In genomic region chr17:51487947-51488346, GRCh38 we compare ENCODE assay signal across 9 cellular contexts.
DNase-seq lines count a peak whose midpoint lies in the region; ATAC-seq and TF ChIP-seq lines count a peak whose summit lies in the region.
"Had no signal": no experiment of that assay in that cellular context is flagged by ENCODE, and none has a peak within 500 bp of the region (broad histone marks: within the 10 kb centered on the region; RNA-seq: fewer than 3 reads in every experiment).

No MANE protein-coding gene starts in this region.

- BruUV-seq in HCT116 (replicated peaks; lab: Mats Ljungman, UMichigan) = no TSS peak

- H3K36me3 ChIP-seq in HCT116 (ENCODE audit: control insufficient read depth in 1 of 2, insufficient read depth in 2 of 2, low read length in 2 of 2) (no peaks in the 10 kb centered on the region), gastrocnemius medialis (no peaks in the 10 kb centered on the region)

- peak; percentile 100 for ATAC-seq in HCT116
- ATAC-seq in gastrocnemius medialis = no peak
- ATAC-seq in natural killer cell = no peak
- ATAC-seq in GM19324 (IDR thresholded peaks at IDR 0.05; ENCODE audit: low FRiP score, unreplicated experiment) = no peak
- ATAC-seq: Right ventricle myocardium inferior had no signal

- H3K4me3 ChIP-seq in HCT116 (replicated peaks in 1 of 2; ENCODE audit: low read depth in 1 of 2, low read length in 2 of 2) (peak overlapping the region in 1 of 2 experiments; percentile 5; a peak in 1 of 4 replicates), gastrocnemius medialis (no peak overlapping the region)

- TF ChIP-seq POLR2A in HCT116 (IDR thresholded peaks at IDR 0.05; ENCODE audit: borderline replicate concordance, extremely low read depth, insufficient read depth, insufficient read length) = no peak
- TF ChIP-seq POLR2A in gastrocnemius medialis (IDR thresholded peaks at IDR 0.05) = no peak

- H3K9me3 Mint-ChIP-seq in natural killer cell = no peaks in the 10 kb centered on the region

- POLR2A ChIA-PET in HCT116 (lab: Charles Lee) = no interaction called here

- peaks cover 0 to 5% of the 10 kb centered on the region in 2 donors for H3K4me1 Mint-ChIP-seq in natural killer cell

- H3K9me2 ChIP-seq in HCT116 (ENCODE audit: insufficient read depth) = no peaks in the 10 kb centered on the region

- no peaks in the 10 kb centered on the region for H3K9me3 ChIP-seq in HCT116 (ENCODE audit: control insufficient read depth in 1 of 2, insufficient read depth in 1 of 2, low read depth in 1 of 2, low read length in 2 of 2)
- no peaks in the 10 kb centered on the region for H3K9me3 ChIP-seq in gastrocnemius medialis

- H2AFZ ChIP-seq in HCT116 (ENCODE audit: low read depth, low read length, poor library complexity, severe bottlenecking) = peak overlapping the region; percentile 96

- no peak overlapping the region for H3K9ac ChIP-seq in HCT116 (ENCODE audit: low read length)

- intact Hi-C loops in HCT116 (cut with micrococcal nuclease) (no loop called here), gastrocnemius medialis (cut with DNase I; ENCODE audit: low total_unique reads) (no loop called here), natural killer cell (cut with micrococcal nuclease) (no loop called here)

- TF ChIP-seq RAD21 in HCT116 (IDR thresholded peaks at IDR 0.05; ENCODE audit: low read depth) = peak; percentile 39

- DNase-seq in CD1c-positive myeloid dendritic cell (ENCODE audit: extremely low spot score) (peak; percentile 9), HCT116 (ENCODE audit: low read depth, low spot score) (peak; percentile 77), iPS-NIHi11 (ENCODE audit: low spot score) (peak; percentile 58), gastrocnemius medialis (no peak), natural killer cell (no peak), NCI-H1694 (lab: John Stamatoyannopoulos, UW) (no peak)
- peak; percentile 18 to 26 for DNase-seq in activated CD4-positive, alpha-beta T cell treated with anti-CD3 and anti-CD28 coated beads for 4 hours

- H4K20me1 ChIP-seq in HCT116 (ENCODE audit: insufficient read depth) = no peaks in the 10 kb centered on the region

- no peak overlapping the region for H3K27ac Mint-ChIP-seq in natural killer cell

- in situ Hi-C loops in gastrocnemius medialis (cut with MboI; ENCODE audit: low sequenced_read_pairs in 4 of 4) = loop anchor here in 1 of 4 donors (25.0 kb wide), 1 partner anchor 101 kb away; no protein-coding TSS in a partner anchor

- peaks cover 0 to 9% of the 10 kb centered on the region in 2 experiments; a peak in 2 of 4 replicates for H3K4me1 ChIP-seq in HCT116 (ENCODE audit: control insufficient read depth in 1 of 2, insufficient read depth in 2 of 2, low read length in 2 of 2)
- H3K4me1 ChIP-seq in gastrocnemius medialis = no peaks in the 10 kb centered on the region

- TF ChIP-seq CTCF in HCT116 (IDR thresholded peaks at IDR 0.05 in 2 of 3, conservative IDR thresholded peaks at IDR 0.05 in 1 of 3; ENCODE audit: borderline replicate concordance in 1 of 3, insufficient read depth in 1 of 3, low read depth in 2 of 3, low read length in 2 of 3) (peak; percentile 49 to 93 (median 85); a peak in 5 of 6 replicates), gastrocnemius medialis (IDR thresholded peaks at IDR 0.05 in 4 of 5, conservative IDR thresholded peaks at IDR 0.05 in 1 of 5) (no peak), natural killer cell (IDR thresholded peaks at IDR 0.05) (no peak)

- H3K36me3 Mint-ChIP-seq in natural killer cell = no peaks in the 10 kb centered on the region

- peaks cover 12 to 31% of the 10 kb centered on the region in 2 donors for H3K27me3 Mint-ChIP-seq in natural killer cell (ENCODE audit: low read depth in 2 of 2)

- peak overlapping the region; percentile 48 for H3K4me2 ChIP-seq in HCT116 (ENCODE audit: low read length)

- no peak overlapping the region for H3K4me3 Mint-ChIP-seq in natural killer cell

- H3K27ac ChIP-seq in HCT116 (ENCODE audit: low read depth, low read length) = no peak overlapping the region
- H3K27ac ChIP-seq in gastrocnemius medialis = no peak overlapping the region

- no peaks in the 10 kb centered on the region for H3K27me3 ChIP-seq in HCT116 (ENCODE audit: insufficient read depth, low read length)
- H3K27me3 ChIP-seq in gastrocnemius medialis = no peaks in the 10 kb centered on the region

- H3K79me2 ChIP-seq in HCT116 (ENCODE audit: insufficient read depth, low read length) = no peaks in the 10 kb centered on the region

- CTCF ChIA-PET in HCT116 (lab: Charles Lee) = interaction anchor here (0.6 to 2.5 kb wide), 30 partner anchors 9 to 275 kb away, joined by 3 to 37 read pairs (median 4); no protein-coding TSS in a partner anchor

- RAD21 ChIA-PET in HCT116 (lab: Charles Lee; ENCODE audit: low non-redundant PET in 1 of 2, low total read pairs in 2 of 2, uncharacterized antibody in 2 of 2, unreplicated experiment in 2 of 2) = interaction anchor here in 1 of 2 experiments (0.7 kb wide), 1 partner anchor 153 kb away, joined by 3 read pairs; no protein-coding TSS in a partner anchor

TF ChIP-seq in HCT116, 20 proteins besides CTCF, POLR2A, EP300 and RAD21:
- TF ChIP-seq EGR1 (IDR thresholded peaks at IDR 0.05; ENCODE audit: low read depth) (peak; percentile 59; the same call in 1 of the 2 replicates), SIN3A (IDR thresholded peaks at IDR 0.05; ENCODE audit: low read depth) (no peak), EZH2phosphoT487 (IDR thresholded peaks at IDR 0.05; ENCODE audit: borderline replicate concordance) (no peak), ZFX (IDR thresholded peaks at IDR 0.05) (no peak), SRF (IDR thresholded peaks at IDR 0.05; ENCODE audit: low read depth) (no peak), CBX3 (IDR thresholded peaks at IDR 0.05; ENCODE audit: low read depth) (peak; percentile 76; the same call in 1 of the 2 replicates), MAX (IDR thresholded peaks at IDR 0.05) (peak; percentile 47)

Comparison
In these comparisons a context has a peak if more than half of its experiments do, and no peak if none do; other contexts are left out.
1. DNase-seq: peak in CD1c-positive myeloid dendritic cell (single experiment), HCT116 (single experiment), activated CD4-positive, alpha-beta T cell treated with anti-CD3 and anti-CD28 coated beads for 4 hours (2 of 2) and iPS-NIHi11 (single experiment); none in gastrocnemius medialis (0 of 2), natural killer cell (single experiment) and NCI-H1694 (single experiment).
2. CTCF ChIP-seq: peak in HCT116 (3 of 3); none in gastrocnemius medialis (0 of 5) and natural killer cell (single experiment).